Comparison of ENCODE assay signal across 8 cellular contexts in the genomic region with DNA sequence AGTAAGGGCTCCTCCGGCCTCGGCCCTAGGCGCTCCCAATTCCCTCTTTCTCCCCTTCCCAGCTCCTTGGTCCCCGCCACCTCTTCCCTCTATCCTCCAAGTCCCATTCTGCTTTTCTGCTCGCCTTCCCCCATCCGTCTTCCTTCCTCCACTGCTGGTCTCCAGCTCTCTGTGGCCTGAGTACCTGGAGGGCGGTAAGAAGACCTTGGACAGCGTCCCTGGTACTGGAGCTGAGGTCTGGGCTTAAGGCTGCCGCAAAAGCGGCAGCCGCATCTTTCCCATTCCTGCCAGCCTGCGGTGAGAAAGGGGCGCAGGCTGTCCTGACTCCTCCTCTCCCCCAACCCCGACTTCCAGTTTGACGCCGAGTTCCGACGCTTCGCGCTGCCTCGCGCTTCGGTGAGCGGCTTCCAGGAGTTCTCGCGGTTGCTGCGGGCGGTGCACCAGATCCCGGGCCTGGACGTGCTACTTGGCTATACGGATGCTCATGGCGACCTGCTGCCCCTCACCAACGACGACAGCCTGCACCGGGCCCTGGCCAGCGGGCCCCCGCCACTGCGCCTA. TPM values are rescaled to one million over a fixed set of nuclear protein-coding genes. Genes with fewer than 3 reads are reported as not detected.
DNase-seq lines count a peak whose midpoint lies in the region; ATAC-seq, FAIRE-seq and TF ChIP-seq lines count a peak whose summit lies in the region.

No MANE protein-coding gene starts in this region.

- no peak for ATAC-seq in stimulated activated naive CD8-positive, alpha-beta T cell treated with anti-CD3 and anti-CD28 coated beads, Interleukin-15, Interleukin-2, amounts not matched to agents 100 U/mL and 50 U/mL, for 24 hours
- no peak for ATAC-seq in HG02885 (IDR thresholded peaks at IDR 0.05; ENCODE audit: poor library complexity, unreplicated experiment)

- no peak overlapping the region for H3K27ac ChIP-seq in keratinocyte (ENCODE audit: control insufficient read depth, insufficient read depth, low read length)

- dilution Hi-C loops in keratinocyte (cut with MboI; ENCODE audit: extremely low pct_ligation_motif_present, low sequenced_read_pairs) = no loop called here

- TF ChIP-seq CTCF in Loucy (conservative IDR thresholded peaks at IDR 0.05; ENCODE audit: low read length) (no peak), astrocyte of the spinal cord (IDR thresholded peaks at IDR 0.05; ENCODE audit: low read depth, low read length) (no peak), keratinocyte (optimal IDR thresholded peaks at IDR 0.05 in 1 of 3, IDR thresholded peaks at IDR 0.05 in 1 of 3, conservative IDR thresholded peaks at IDR 0.05 in 1 of 3; ENCODE audit: extremely low read depth in 1 of 3, insufficient read depth in 2 of 3, low read length in 3 of 3) (no peak)

- H3K4me1 ChIP-seq in Loucy (ENCODE audit: insufficient read depth, low read length, poor library complexity, severe bottlenecking) (peaks cover 9% of the 10 kb centered on the region), keratinocyte (ENCODE audit: control insufficient read depth, extremely low read depth, insufficient read depth, low read length) (peaks cover 9% of the 10 kb centered on the region)

- H3K9ac ChIP-seq in Loucy (ENCODE audit: low read depth, low read length, poor library complexity, severe bottlenecking) = peak overlapping the region; percentile 41
- no peak overlapping the region for H3K9ac ChIP-seq in keratinocyte (ENCODE audit: control insufficient read depth, extremely low read depth, insufficient read depth, low read length)

- peaks cover 22% of the 10 kb centered on the region for H4K20me1 ChIP-seq in Loucy (ENCODE audit: insufficient read depth, low read length, poor library complexity, severe bottlenecking)
- no peaks in the 10 kb centered on the region for H4K20me1 ChIP-seq in keratinocyte (ENCODE audit: control insufficient read depth, extremely low read depth, insufficient read depth, low read length)

- no peak overlapping the region for H2AFZ ChIP-seq in Loucy (ENCODE audit: low read length)
- no peak overlapping the region for H2AFZ ChIP-seq in keratinocyte (ENCODE audit: control insufficient read depth, low read length)

- H3K4me3 ChIP-seq in Loucy (ENCODE audit: low read length, poor library complexity, severe bottlenecking) (peak overlapping the region; percentile 76), astrocyte of the spinal cord (ENCODE audit: low read depth, low read length) (peak overlapping the region; percentile 87), keratinocyte (ENCODE audit: control insufficient read depth in 2 of 3, extremely low read depth in 1 of 3, insufficient read depth in 2 of 3, low read depth in 1 of 3, low read length in 3 of 3) (peak overlapping the region in 1 of 3 experiments; percentile 98)

- peaks cover 15% of the 10 kb centered on the region; the same call in 1 of the 2 replicates for H3K79me2 ChIP-seq in Loucy (ENCODE audit: insufficient read depth, low read length)
- peaks cover 12% of the 10 kb centered on the region for H3K79me2 ChIP-seq in keratinocyte (ENCODE audit: control insufficient read depth, insufficient read depth, low read length)

- H3K9me1 ChIP-seq in keratinocyte (ENCODE audit: control insufficient read depth, extremely low read depth, insufficient read depth, low read length) = no peaks in the 10 kb centered on the region

- in situ Hi-C loops in astrocyte of the spinal cord (cut with HindIII; ENCODE audit: low sequenced_read_pairs) = no loop called here

- DNase-seq in DMS79 treated with DMSO at 0.1 percent for 48 hours (lab: John Stamatoyannopoulos, UW) = peak; percentile 31
- no peak for DNase-seq in DMS79 (lab: John Stamatoyannopoulos, UW)
- DNase-seq in astrocyte of the spinal cord (ENCODE audit: low read depth, low spot score) = peak; percentile 51
- no peak for DNase-seq in keratinocyte (ENCODE audit: low read depth, low spot score)
- peak; percentile 31 for DNase-seq in stimulated activated naive CD8-positive, alpha-beta T cell treated with anti-CD3 and anti-CD28 coated beads, Interleukin-15, Interleukin-2, amounts not matched to agents 100 U/mL and 50 U/mL, for 24 hours
- no peak for DNase-seq in NCI-H1694 treated with DMSO at 0.1 percent for 48 hours (lab: John Stamatoyannopoulos, UW)

- no peaks in the 10 kb centered on the region for H3K9me2 ChIP-seq in Loucy (replicated peaks; ENCODE audit: low read depth, low read length)

- H3K4me2 ChIP-seq in Loucy (ENCODE audit: low read depth, low read length, poor library complexity, severe bottlenecking) = peak overlapping the region; percentile 72
- H3K4me2 ChIP-seq in keratinocyte (ENCODE audit: control insufficient read depth, extremely low read depth, insufficient read depth, low read depth, low read length) = peak overlapping the region; percentile 96

- H3K27me3 ChIP-seq in Loucy (ENCODE audit: insufficient read depth, low read length, poor library complexity, severe bottlenecking) (no peaks in the 10 kb centered on the region), keratinocyte (ENCODE audit: control insufficient read depth, extremely low read depth, insufficient read depth, low read length) (no peaks in the 10 kb centered on the region)

- no peak for FAIRE-seq in keratinocyte (lab: Jason Lieb, UNC)

- H3F3A ChIP-seq in Loucy (ENCODE audit: low read depth) = no peaks in the 10 kb centered on the region

- H3K9me3 ChIP-seq in Loucy (ENCODE audit: insufficient read depth, low read depth, low read length) (no peaks in the 10 kb centered on the region), keratinocyte (ENCODE audit: control insufficient read depth, low read depth, low read length) (no peaks in the 10 kb centered on the region)

- H3K36me3 ChIP-seq in Loucy (ENCODE audit: insufficient read depth, low read length) (peaks cover 19% of the 10 kb centered on the region; the same call in 1 of the 2 replicates), keratinocyte (ENCODE audit: control insufficient read depth in 2 of 2, extremely low read depth in 1 of 2, insufficient read depth in 2 of 2, low read length in 2 of 2) (peaks cover 1 to 9% of the 10 kb centered on the region in 2 experiments)

RNA-seq across cellular contexts. Expression of a gene that starts 0.4 kb away (rescaled TPM):
- polyA plus RNA-seq in keratinocyte = 0.05 to 0.23 TPM (median 0.20 TPM) in 3 replicates
- polyA plus RNA-seq in keratinocyte (2011; ENCODE audit: low read depth) = not detected
- polyA plus RNA-seq in keratinocyte (2011; cell fraction: cytosol; rRNA removed) = 0.14 TPM in 1 of 2 replicates, not detected in the other
- polyA plus RNA-seq in keratinocyte (2011; cell fraction: nucleus; rRNA removed) = not detected in 2 replicates
- 0.21 and 0.23 TPM in 2 replicates for polyA plus RNA-seq in keratinocyte (2012; ENCODE audit: low replicate concordance)
- 0.92 TPM in 1 of 3 replicates, not detected in the others for polyA minus RNA-seq in keratinocyte
- not detected for polyA minus RNA-seq in keratinocyte (2011; cell fraction: cytosol; rRNA and poly(A)+ RNA removed)
- polyA minus RNA-seq in keratinocyte (2011; cell fraction: nucleus; rRNA and poly(A)+ RNA removed) = not detected in 2 replicates

RNA-seq across cellular contexts. Expression of a gene that starts 1.1 kb away (rescaled TPM):
- polyA plus RNA-seq in keratinocyte = 12.9 to 16.7 TPM (median 13.2 TPM) in 3 replicates
- polyA plus RNA-seq in keratinocyte (2011; ENCODE audit: low read depth) = 2.0 TPM
- polyA plus RNA-seq in keratinocyte (2011; cell fraction: cytosol; rRNA removed) = 11.6 and 18.7 TPM in 2 replicates
- polyA plus RNA-seq in keratinocyte (2011; cell fraction: nucleus; rRNA removed) = 21.1 and 28.1 TPM in 2 replicates
- 9.7 and 22.6 TPM in 2 replicates for polyA plus RNA-seq in keratinocyte (2012; ENCODE audit: low replicate concordance)
- polyA minus RNA-seq in keratinocyte = 9.4 to 58.0 TPM (median 9.8 TPM) in 3 replicates
- 24.9 TPM for polyA minus RNA-seq in keratinocyte (2011; cell fraction: cytosol; rRNA and poly(A)+ RNA removed)
- 7.4 and 8.0 TPM in 2 replicates for polyA minus RNA-seq in keratinocyte (2011; cell fraction: nucleus; rRNA and poly(A)+ RNA removed)

RNA-seq across cellular contexts. Expression of a gene that starts 5.4 kb away (rescaled TPM):
- polyA plus RNA-seq in keratinocyte = 4.3 to 4.6 TPM (median 4.4 TPM) in 3 replicates
- 10.4 TPM for polyA plus RNA-seq in keratinocyte (2011; ENCODE audit: low read depth)
- 1.1 and 3.1 TPM in 2 replicates for polyA plus RNA-seq in keratinocyte (2011; cell fraction: cytosol; rRNA removed)
- polyA plus RNA-seq in keratinocyte (2011; cell fraction: nucleus; rRNA removed) = 5.6 and 8.4 TPM in 2 replicates
- 5.0 and 7.6 TPM in 2 replicates for polyA plus RNA-seq in keratinocyte (2012; ENCODE audit: low replicate concordance)
- 2.3 to 7.6 TPM (median 3.8 TPM) in 3 replicates for polyA minus RNA-seq in keratinocyte
- 10.0 TPM for polyA minus RNA-seq in keratinocyte (2011; cell fraction: cytosol; rRNA and poly(A)+ RNA removed)
- 3.0 and 3.3 TPM in 2 replicates for polyA minus RNA-seq in keratinocyte (2011; cell fraction: nucleus; rRNA and poly(A)+ RNA removed)

RNA-seq across cellular contexts. Expression of a gene that starts 5.4 kb away (rescaled TPM):
- polyA plus RNA-seq in keratinocyte = 0.10 to 0.24 TPM (median 0.17 TPM) in 3 replicates
- not detected for polyA plus RNA-seq in keratinocyte (2011; ENCODE audit: low read depth)
- 0.31 TPM in 1 of 2 replicates, not detected in the other for polyA plus RNA-seq in keratinocyte (2011; cell fraction: cytosol; rRNA removed)
- 0.29 and 0.41 TPM in 2 replicates for polyA plus RNA-seq in keratinocyte (2011; cell fraction: nucleus; rRNA removed)
- 0.34 TPM in 1 of 2 replicates, not detected in the other for polyA plus RNA-seq in keratinocyte (2012; ENCODE audit: low replicate concordance)
- polyA minus RNA-seq in keratinocyte = not detected in 3 replicates
- not detected for polyA minus RNA-seq in keratinocyte (2011; cell fraction: cytosol; rRNA and poly(A)+ RNA removed)
- not detected in 2 replicates for polyA minus RNA-seq in keratinocyte (2011; cell fraction: nucleus; rRNA and poly(A)+ RNA removed)

RNA-seq across cellular contexts. Expression of a gene that starts 16.2 kb away (rescaled TPM):
- 0.06 to 0.12 TPM in 2 of 3 replicates, not detected in the other for polyA plus RNA-seq in keratinocyte
- polyA plus RNA-seq in keratinocyte (2011; ENCODE audit: low read depth) = not detected
- 0.02 and 0.08 TPM in 2 replicates for polyA plus RNA-seq in keratinocyte (2011; cell fraction: cytosol; rRNA removed)
- 0.49 and 0.75 TPM in 2 replicates for polyA plus RNA-seq in keratinocyte (2011; cell fraction: nucleus; rRNA removed)
- 0.10 and 0.14 TPM in 2 replicates for polyA plus RNA-seq in keratinocyte (2012; ENCODE audit: low replicate concordance)
- not detected in 3 replicates for polyA minus RNA-seq in keratinocyte
- not detected for polyA minus RNA-seq in keratinocyte (2011; cell fraction: cytosol; rRNA and poly(A)+ RNA removed)
- polyA minus RNA-seq in keratinocyte (2011; cell fraction: nucleus; rRNA and poly(A)+ RNA removed) = 0.63 and 1.2 TPM in 2 replicates

Comparison
In these comparisons a context has a peak if more than half of its experiments do, and no peak if none do; other contexts are left out.
1. DNase-seq: peak in DMS79 treated with DMSO at 0.1 percent for 48 hours (single experiment), astrocyte of the spinal cord (single experiment) and stimulated activated naive CD8-positive, alpha-beta T cell treated with anti-CD3 and anti-CD28 coated beads, Interleukin-15, Interleukin-2, amounts not matched to agents 100 U/mL and 50 U/mL, for 24 hours (single experiment); none in DMS79 (single experiment), keratinocyte (single experiment) and NCI-H1694 treated with DMSO at 0.1 percent for 48 hours (single experiment).